Comparison of ENCODE assay signal across 20 cellular contexts in the genomic region with DNA sequence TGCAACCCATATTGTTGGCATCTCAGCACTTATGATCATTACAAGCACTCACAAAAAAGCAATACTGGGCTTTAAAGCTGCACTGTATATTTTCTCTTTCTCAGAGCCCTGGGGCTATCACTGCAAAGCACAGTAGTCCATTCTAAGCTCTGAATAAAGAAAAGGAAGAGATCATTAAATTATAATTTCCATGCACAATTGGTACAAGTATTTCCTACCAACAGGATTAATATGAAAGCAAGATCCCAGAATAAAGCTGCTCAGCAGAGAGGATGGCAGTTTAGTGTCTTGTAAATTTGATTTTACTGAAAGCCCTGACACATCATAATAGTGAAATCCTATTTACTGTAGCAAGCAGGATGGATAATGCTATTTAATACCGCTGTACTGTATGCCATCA.
"Had no signal": no experiment of that assay in that cellular context is flagged by ENCODE, and none has a peak within 500 bp of the region (broad histone marks: within the 10 kb centered on the region; RNA-seq: fewer than 3 reads in every experiment).

No MANE protein-coding gene starts in this region.

- H3K9me3 Mint-ChIP-seq: activated T-cell treated with anti-CD3 and anti-CD28 coated beads, Interleukin-2, amount 50 U/mL, for 72 hours; central memory CD8-positive, alpha-beta T cell; memory B cell; naive B cell; stimulated activated naive CD8-positive, alpha-beta T cell treated with anti-CD3 and anti-CD28 coated beads, Interleukin-15, Interleukin-2, amounts not matched to agents 100 ng/mL and 50 ng/mL, for 24 hours had no signal

- FAIRE-seq: frontal cortex, pancreas, small intestine had no signal

- DNase-seq: activated CD4-positive, alpha-beta T cell treated with anti-CD3 and anti-CD28 coated beads, Interleukin-2, amount 50 U/mL, for 4 hours; activated effector memory CD4-positive, alpha-beta T cell treated with anti-CD3 and anti-CD28 coated beads, Interleukin-2, amount 50 U/mL, for 16 hours; activated naive CD4-positive, alpha-beta T cell treated with anti-CD3 and anti-CD28 coated beads, Interleukin-2, amount 50 U/mL, for 16 hours; activated T-cell treated with anti-CD3 and anti-CD28 coated beads, Interleukin-2, amount 50 U/mL, for 72 hours; erythroblast; mucosa of descending colon; naive B cell; pancreas; right lobe of liver; small intestine; stimulated activated CD4-positive, alpha-beta T cell treated with anti-CD3 and anti-CD28 coated beads, Interleukin-15, amount 100 ng/mL, for 24 hours; stimulated activated CD4-positive, alpha-beta T cell treated with anti-CD3 and anti-CD28 coated beads, Interleukin-2, amount 100 ng/mL, for 48 hours; trophoblast cell; WERI-Rb-1 had no signal

- H3K36me3 ChIP-seq: ascending aorta, pancreas, right lobe of liver had no signal

- H3K4me1 ChIP-seq: ascending aorta, pancreas, right lobe of liver had no signal

- H3K27me3 ChIP-seq: ascending aorta, pancreas, right lobe of liver had no signal

- ATAC-seq: activated T-cell treated with anti-CD3 and anti-CD28 coated beads, Interleukin-2, amount 50 U/mL, for 72 hours; mucosa of descending colon; pancreas; right lobe of liver had no signal

- H3K27ac ChIP-seq: ascending aorta, coronary artery, pancreas, right lobe of liver had no signal

- H3K27ac Mint-ChIP-seq: activated T-cell treated with anti-CD3 and anti-CD28 coated beads, Interleukin-2, amount 50 U/mL, for 72 hours; stimulated activated naive CD8-positive, alpha-beta T cell treated with anti-CD3 and anti-CD28 coated beads, Interleukin-15, Interleukin-2, amounts not matched to agents 100 ng/mL and 50 ng/mL, for 24 hours had no signal

- H3K27me3 Mint-ChIP-seq: central memory CD8-positive, alpha-beta T cell; memory B cell; naive B cell; stimulated activated naive CD8-positive, alpha-beta T cell treated with anti-CD3 and anti-CD28 coated beads, Interleukin-15, Interleukin-2, amounts not matched to agents 100 ng/mL and 50 ng/mL, for 24 hours had no signal

- H3K4me3 Mint-ChIP-seq: activated T-cell treated with anti-CD3 and anti-CD28 coated beads, Interleukin-2, amount 50 U/mL, for 72 hours; central memory CD8-positive, alpha-beta T cell; memory B cell; naive B cell; stimulated activated naive CD8-positive, alpha-beta T cell treated with anti-CD3 and anti-CD28 coated beads, Interleukin-15, Interleukin-2, amounts not matched to agents 100 ng/mL and 50 ng/mL, for 24 hours had no signal

- H3K9me3 ChIP-seq: ascending aorta, mucosa of descending colon, pancreas, right lobe of liver had no signal

- H3K4me3 ChIP-seq: ascending aorta, coronary artery, mucosa of descending colon, pancreas, right lobe of liver had no signal
